ENCODE assay signal across 8 cellular contexts in genomic region chr1:184754479-184755225, GRCh38. TPM values are rescaled to one million over a fixed set of nuclear protein-coding genes. Genes with fewer than 3 reads are reported as not detected.
DNase-seq lines count a peak whose midpoint lies in the region; ATAC-seq, FAIRE-seq and TF ChIP-seq lines count a peak whose summit lies in the region.

Gene EDEM3 (minus strand): TSS chr1:184754858. CDS start chr1:184754646, 212 bp downstream.

- 0% methylated on average over 69 to 76 of the region's 76 CpGs for WGBS in small intestine, 3 donors

- peak within 1 kb of the TSS; percentile 73 for H3K27ac Mint-ChIP-seq in WTC11

- ATAC-seq in GM18909 (IDR thresholded peaks at IDR 0.05; ENCODE audit: poor library complexity, unreplicated experiment), result peak; percentile 91
- peak; percentile 92 for ATAC-seq in HG03175 (IDR thresholded peaks at IDR 0.05; ENCODE audit: unreplicated experiment)
- peak; percentile 97 for ATAC-seq in WTC11

- H3K27ac ChIP-seq in AG04450 (ENCODE audit: low read depth, low read length) (peak within 1 kb of the TSS; percentile 69), small intestine (ENCODE audit: low read depth in 1 of 2, low read length in 1 of 2) (peak within 1 kb of the TSS; percentile 96 to 99)

- H3K36me3 Mint-ChIP-seq in WTC11, result no peaks in the 10 kb centered on the region

- CTCF ChIA-PET in AG04450 (lab: Charles Lee) (interaction anchor here (1.1 to 1.2 kb wide), 3 partner anchors 20 to 51 kb away, joined by 3 to 6 read pairs (median 3); no protein-coding TSS in a partner anchor), WTC11 (lab: Charles Lee) (interaction anchor here (0.6 to 2.3 kb wide), 5 partner anchors 51 to 416 kb away, joined by 3 to 7 read pairs (median 5); no protein-coding TSS in a partner anchor)

- peak; percentile 98 for DNase-seq in AG04450 (ENCODE audit: low read depth, low spot score)
- DNase-seq in NCI-H226, result peak; percentile 99
- peak; percentile 99 for DNase-seq in WTC11 (ENCODE audit: low spot score)
- DNase-seq in cardiac fibroblast (ENCODE audit: low read depth in 2 of 2), result peak; percentile 99 to 100
- peak; percentile 98 for DNase-seq in iPS-NIHi11 (ENCODE audit: low spot score)
- peak; percentile 100 for DNase-seq in small intestine

- peaks cover 16% of the 10 kb centered on the region for H3K27me3 Mint-ChIP-seq in WTC11 (ENCODE audit: low read depth)

- H3K4me1 ChIP-seq in small intestine (ENCODE audit: control insufficient read depth in 2 of 2, insufficient read depth in 1 of 2, low read depth in 1 of 2, low read length in 1 of 2), result peaks cover 0 to 4% of the 10 kb centered on the region in 2 donors

- POLR2A ChIA-PET in AG04450 (lab: Yijun Ruan, JAX), result interaction anchor here (0.6 to 0.7 kb wide), 3 partner anchors 192 to 571 kb away, joined by 3 read pairs; no protein-coding TSS in a partner anchor
- POLR2A ChIA-PET in WTC11 (lab: Charles Lee), result interaction anchor here (1.0 kb wide), 1 partner anchor 19 kb away, joined by 3 read pairs; no protein-coding TSS in a partner anchor

- peak within 1 kb of the TSS; percentile 96 for H3K4me3 Mint-ChIP-seq in WTC11

- H3K9me3 Mint-ChIP-seq in WTC11, result no peaks in the 10 kb centered on the region

- H3K27me3 ChIP-seq in AG04450 (ENCODE audit: control insufficient read depth, insufficient read depth, low read length), result no peaks in the 10 kb centered on the region
- H3K27me3 ChIP-seq in small intestine (ENCODE audit: control insufficient read depth in 2 of 2, insufficient read depth in 2 of 2, low read length in 2 of 2), result no peaks in the 10 kb centered on the region

- H3K9me3 ChIP-seq in AG04450 (ENCODE audit: control insufficient read depth, insufficient read depth, low read length), result peaks cover 2% of the 10 kb centered on the region; the same call in 1 of the 2 replicates
- H3K9me3 ChIP-seq in small intestine (ENCODE audit: control insufficient read depth, low read depth), result no peaks in the 10 kb centered on the region

- TF ChIP-seq CTCF in AG04450 (IDR thresholded peaks at IDR 0.05; ENCODE audit: low read depth, low read length) (no peak), WTC11 (IDR thresholded peaks at IDR 0.05) (no peak), cardiac fibroblast (IDR thresholded peaks at IDR 0.05; ENCODE audit: low read depth, low read length) (no peak)

- FAIRE-seq in small intestine (lab: Jason Lieb, UNC), result peak; percentile 91

- peaks cover 31% of the 10 kb centered on the region for H3K4me1 Mint-ChIP-seq in WTC11

- H3K4me3 ChIP-seq in AG04450 (ENCODE audit: low read depth, low read length) (peak within 1 kb of the TSS; percentile 95), cardiac fibroblast (replicated peaks in 1 of 2; ENCODE audit: low read depth in 2 of 2, low read length in 2 of 2) (peak within 1 kb of the TSS; percentile 96 to 99), small intestine (ENCODE audit: low read depth in 1 of 2, low read length in 2 of 2) (peak within 1 kb of the TSS; percentile 96 to 98)

- no peaks in the 10 kb centered on the region for H3K36me3 ChIP-seq in small intestine (ENCODE audit: control insufficient read depth in 2 of 2, insufficient read depth in 2 of 2, low read length in 2 of 2)

TF ChIP-seq in WTC11, 78 proteins besides CTCF, POLR2A, EP300 and RAD21 (continues in another document):
- TF ChIP-seq NFYB (CRISPR knock-in tag; conservative IDR thresholded peaks at IDR 0.05; ENCODE audit: low read depth) (peak; percentile 95), FOXK1 (CRISPR knock-in tag; IDR thresholded peaks at IDR 0.05) (0 out of 2 replicates have a peak, but pooled peaks have one; percentile 46), ZNF219 (CRISPR knock-in tag; IDR thresholded peaks at IDR 0.05; ENCODE audit: borderline replicate concordance) (0 out of 2 replicates have a peak, but pooled peaks have one; percentile 29), SP1 (CRISPR knock-in tag; conservative IDR thresholded peaks at IDR 0.05) (peak; percentile 91), HMGXB4 (CRISPR knock-in tag; IDR thresholded peaks at IDR 0.05) (peak; percentile 66; the same call in 1 of the 2 replicates), CREM (CRISPR knock-in tag; IDR thresholded peaks at IDR 0.05) (peak; percentile 59; the same call in 1 of the 2 replicates), ETV6 (CRISPR knock-in tag; IDR thresholded peaks at IDR 0.05) (no peak), ESRRA (CRISPR knock-in tag; IDR thresholded peaks at IDR 0.05; ENCODE audit: borderline replicate concordance) (0 out of 2 replicates have a peak, but pooled peaks have one; percentile 60), E2F1 (CRISPR knock-in tag; IDR thresholded peaks at IDR 0.05) (no peak), ZNF138 (CRISPR knock-in tag; conservative IDR thresholded peaks at IDR 0.05) (no peak), GABPB1 (CRISPR knock-in tag; IDR thresholded peaks at IDR 0.05) (peak; percentile 54; the same call in 1 of the 2 replicates), KAT7 (CRISPR knock-in tag; IDR thresholded peaks at IDR 0.05; ENCODE audit: borderline replicate concordance) (0 out of 2 replicates have a peak, but pooled peaks have one; percentile 84), GTF2I (CRISPR knock-in tag; conservative IDR thresholded peaks at IDR 0.05) (no peak), ZNF232 (CRISPR knock-in tag; IDR thresholded peaks at IDR 0.05) (peak; percentile 45; the same call in 1 of the 2 replicates), ARID4B (CRISPR knock-in tag; IDR thresholded peaks at IDR 0.05; ENCODE audit: borderline replicate concordance) (peak; percentile 82; the same call in 1 of the 2 replicates), JUN (CRISPR knock-in tag; IDR thresholded peaks at IDR 0.05) (peak; percentile 89), USF1 (CRISPR knock-in tag; IDR thresholded peaks at IDR 0.05) (peak; percentile 56; the same call in 1 of the 2 replicates), SMAD3 (CRISPR knock-in tag; IDR thresholded peaks at IDR 0.05; ENCODE audit: borderline replicate concordance) (peak; percentile 43; the same call in 1 of the 2 replicates)

RNA-seq across cellular contexts. Expression of gene EDEM3, which starts in this region (rescaled TPM):
- 19.2 and 26.1 TPM in 2 replicates for polyA plus RNA-seq in AG04450 (2011; rRNA removed)
- polyA minus RNA-seq in AG04450 (2011; rRNA and poly(A)+ RNA removed), result 63.6 and 76.5 TPM in 2 replicates
- total RNA-seq in WTC11 (2021), result 10.6 to 13.8 TPM (median 10.6 TPM) in 3 replicates
- polyA plus RNA-seq in small intestine, result 10 to 100 TPM in 2 of 3 donors, 1 to 10 TPM in 1; 9.7 to 16.8 (median 10.7) TPM

Comparison
In these comparisons a context has a peak if more than half of its experiments do, and no peak if none do; other contexts are left out.
1. Peak in every context shown above with its lines: DNase-seq, ATAC-seq, H3K4me3 ChIP-seq and H3K27ac ChIP-seq.